In genomic region chr17:410674-411401, GRCh38 we compare ENCODE assay signal across 8 cellular contexts. TPM values are rescaled to one million over a fixed set of nuclear protein-coding genes. Genes with fewer than 3 reads are reported as not detected.
DNase-seq lines count a peak whose midpoint lies in the region; ATAC-seq, FAIRE-seq and TF ChIP-seq lines count a peak whose summit lies in the region.

No MANE protein-coding gene starts in this region.

- no peak overlapping the region; the same call in 1 of the 2 replicates for H2BK15ac ChIP-seq in H1 (ENCODE audit: low read length)

- H3K27me3 ChIP-seq in H1 (replicated peaks in 1 of 4; ENCODE audit: control insufficient read depth in 3 of 4, extremely low read depth in 1 of 4, insufficient read depth in 3 of 4, low read length in 3 of 4) (no peaks in the 10 kb centered on the region), muscle layer of colon (ENCODE audit: control insufficient read depth in 1 of 2, insufficient read depth in 2 of 2, low read length in 2 of 2) (no peaks in the 10 kb centered on the region), uterus (no peaks in the 10 kb centered on the region)

- no peak overlapping the region for H3K23ac ChIP-seq in H1 (ENCODE audit: insufficient read length)

- H3K9me3 ChIP-seq in H1 (ENCODE audit: insufficient read depth in 2 of 2, low read depth in 1 of 2, low read length in 1 of 2) (no peaks in the 10 kb centered on the region), muscle layer of colon (ENCODE audit: low read length) (no peaks in the 10 kb centered on the region), uterus (no peaks in the 10 kb centered on the region)

- H4K91ac ChIP-seq in H1 (replicated peaks; ENCODE audit: insufficient read length, low read length): no peak overlapping the region

- peak; percentile 51 to 52 for TF ChIP-seq RAD21 in H1 (IDR thresholded peaks at IDR 0.05 in 1 of 2, conservative IDR thresholded peaks at IDR 0.05 in 1 of 2; ENCODE audit: low read depth in 2 of 2, low read length in 2 of 2)

- no peak for FAIRE-seq in H1 (lab: Jason Lieb, UNC)

- H3K18ac ChIP-seq in H1 (ENCODE audit: extremely low read depth, low read length): peak overlapping the region; percentile 62

- peak overlapping the region; percentile 42 to 98 (median 95) for H3K27ac Mint-ChIP-seq in IgD-negative memory B cell

- POLR2A ChIA-PET in H1 (lab: Charles Lee; ENCODE audit: partially characterized antibody): interaction anchor here (0.6 to 1.5 kb wide), 2 partner anchors 14 to 264 kb away, joined by 3 read pairs; no protein-coding TSS in a partner anchor

- H3K4me1 ChIP-seq in H1 (replicated peaks in 1 of 4; ENCODE audit: control insufficient read depth in 3 of 4, insufficient read depth in 4 of 4, low read length in 3 of 4) (peaks cover 0 to 8% (median 3%) of the 10 kb centered on the region in 4 experiments; a peak in 4 of 7 replicates), muscle layer of colon (ENCODE audit: insufficient read depth, low read length) (peaks cover 17% of the 10 kb centered on the region), uterus (peaks cover 0 to 13% of the 10 kb centered on the region in 2 donors)

- peak overlapping the region; percentile 56 for H3K4me3 ChIP-seq in GM12864 (ENCODE audit: low read depth, low read length)
- peak overlapping the region; percentile 50 to 76 (median 65) for H3K4me3 ChIP-seq in H1 (ENCODE audit: extremely low read depth in 1 of 4, insufficient read depth in 2 of 4, low read depth in 3 of 4, low read length in 4 of 4)
- peak overlapping the region; percentile 86 to 100 for H3K4me3 ChIP-seq in muscle layer of colon (ENCODE audit: low read depth in 1 of 2, low read length in 2 of 2)
- peak overlapping the region; percentile 56 to 69 for H3K4me3 ChIP-seq in uterus

- no peak overlapping the region for H2BK20ac ChIP-seq in H1 (ENCODE audit: low read length)

- H3K9ac ChIP-seq in H1 (replicated peaks in 1 of 4; ENCODE audit: extremely low read depth in 1 of 4, low read depth in 3 of 4, low read length in 3 of 4) (peak overlapping the region in 3 of 4 experiments; percentile 54 to 58 (median 56); a peak in 5 of 7 replicates), muscle layer of colon (ENCODE audit: low read length) (peak overlapping the region; percentile 67)

- DNase-seq in GM12864 (ENCODE audit: low read depth) (no peak), H1 (ENCODE audit: low read depth in 1 of 2, low spot score in 2 of 2) (peak in 1 of 2 experiments; percentile 52), uterus (peak; percentile 20 to 27), inferior parietal cortex (ENCODE audit: extremely low spot score) (no peak)
- DNase-seq in activated CD4-positive, alpha-beta T cell treated with anti-CD3 and anti-CD28 coated beads, Interleukin-2, amount 50 U/mL, for 1 hour: peak; percentile 73

- H4K20me1 ChIP-seq in H1 (replicated peaks in 1 of 2; ENCODE audit: control insufficient read depth in 1 of 2, insufficient read depth in 2 of 2, low read length in 2 of 2): no peaks in the 10 kb centered on the region

- WGBS in H1 (ENCODE audit: extremely low coverage in 1 of 2, insufficient coverage in 1 of 2, insufficient read length in 1 of 2, insufficient replicate concordance in 2 of 2, low coverage in 1 of 2, low lambda C conversion rate in 2 of 2, missing lambda C conversion rate in 1 of 2), 2 experiments: 41% methylated on average over 19 of the region's 20 CpGs; no CpG with 5 or more reads in 1 of the 2 experiments

- peaks cover 31 to 44% (median 33%) of the 10 kb centered on the region in 3 donors for H3K4me1 Mint-ChIP-seq in IgD-negative memory B cell

- ATAC-seq in GM18520 (IDR thresholded peaks at IDR 0.05; ENCODE audit: unreplicated experiment): no peak

- H3K4me2 ChIP-seq in H1 (ENCODE audit: insufficient read depth in 1 of 2, low read depth in 2 of 2, low read length in 2 of 2): peak overlapping the region; percentile 87 to 93

- H3K27me3 Mint-ChIP-seq in IgD-negative memory B cell: peaks cover 1% of the 10 kb centered on the region

- TF ChIP-seq EP300 in H1 (IDR thresholded peaks at IDR 0.05; ENCODE audit: borderline replicate concordance in 1 of 2, low read depth in 2 of 2, low read length in 2 of 2): no peak

- no peaks in the 10 kb centered on the region for H3K79me2 ChIP-seq in H1 (ENCODE audit: control insufficient read depth in 1 of 2, insufficient read depth in 2 of 2, low read length in 2 of 2)

- H3K36me3 Mint-ChIP-seq in IgD-negative memory B cell: no peaks in the 10 kb centered on the region

- H3K27ac ChIP-seq in H1 (ENCODE audit: low read depth, low read length) (peak overlapping the region; percentile 56; the same call in 1 of the 2 replicates), muscle layer of colon (ENCODE audit: low read depth, low read length) (peak overlapping the region; percentile 73), uterus (peak overlapping the region; percentile 62 to 77)

- peak in 1 of 2 experiments; percentile 45; a peak in 1 of 3 replicates for TF ChIP-seq POLR2A in H1 (IDR thresholded peaks at IDR 0.05; ENCODE audit: control extremely low read depth in 1 of 2, low read depth in 2 of 2, low read length in 2 of 2)
- TF ChIP-seq POLR2A in uterus (IDR thresholded peaks at IDR 0.05): no peak

- no peak overlapping the region for H3K4ac ChIP-seq in H1 (replicated peaks; ENCODE audit: insufficient read length, low read depth, low read length)

- H4K5ac ChIP-seq in H1 (ENCODE audit: insufficient read length, low read depth, low read length): peak overlapping the region; percentile 6

- H2BK120ac ChIP-seq in H1 (replicated peaks; ENCODE audit: low read depth, low read length): no peak overlapping the region

- peak overlapping the region; percentile 57; the same call in 1 of the 2 replicates for H2AFZ ChIP-seq in H1 (ENCODE audit: low read length)

- CTCF ChIA-PET in H1 (lab: Charles Lee; ENCODE audit: partially characterized antibody): interaction anchor here (0.6 to 3.2 kb wide), 21 partner anchors 12 to 300 kb away, joined by 3 to 73 read pairs (median 5); no protein-coding TSS in a partner anchor

- H3K79me1 ChIP-seq in H1 (ENCODE audit: low read depth, low read length): no peaks in the 10 kb centered on the region; the same call in 1 of the 2 replicates

- peaks cover 4% of the 10 kb centered on the region; the same call in 1 of the 2 replicates for H3K23me2 ChIP-seq in H1 (ENCODE audit: low read depth, low read length)

- H3K4me3 Mint-ChIP-seq in IgD-negative memory B cell: peak overlapping the region; percentile 87 to 92 (median 88)

- intact Hi-C loops in uterus (cut with DNase I; ENCODE audit: low total_unique reads): no loop called here

- H3K14ac ChIP-seq in H1 (ENCODE audit: insufficient read length): no peak overlapping the region

- H4K8ac ChIP-seq in H1 (ENCODE audit: extremely low read depth, insufficient read depth, low read length): 0 out of 2 replicates have a peak overlapping the region, but pooled peaks have one; percentile 22

- H3K36me3 ChIP-seq in H1 (ENCODE audit: control insufficient read depth in 2 of 4, insufficient read depth in 4 of 4, low read length in 3 of 4): 0 out of 8 replicates have a peak, but pooled peaks cover 0 to 3% (median 0%) of the 10 kb centered on the region in 4 experiments
- no peaks in the 10 kb centered on the region for H3K36me3 ChIP-seq in muscle layer of colon (ENCODE audit: insufficient read depth, low read length)
- H3K36me3 ChIP-seq in uterus: no peaks in the 10 kb centered on the region

- no peaks in the 10 kb centered on the region for H3K9me3 Mint-ChIP-seq in IgD-negative memory B cell

- H2BK5ac ChIP-seq in H1 (ENCODE audit: low read depth, low read length): peak overlapping the region; percentile 46; the same call in 1 of the 2 replicates

- H2AK5ac ChIP-seq in H1 (ENCODE audit: low read depth, low read length): no peak overlapping the region

- TF ChIP-seq CTCF in GM12864 (IDR thresholded peaks at IDR 0.05; ENCODE audit: low read depth, low read length, missing control alignments): no peak
- TF ChIP-seq CTCF in H1 (IDR thresholded peaks at IDR 0.05; ENCODE audit: control extremely low read depth in 1 of 3, insufficient read depth in 1 of 3, low read depth in 1 of 3, low read length in 3 of 3): peak in 1 of 3 experiments; percentile 32; a peak in 2 of 4 replicates
- no peak for TF ChIP-seq CTCF in uterus (IDR thresholded peaks at IDR 0.05)

- peak overlapping the region; percentile 5; the same call in 1 of the 2 replicates for H2BK12ac ChIP-seq in H1 (ENCODE audit: low read depth, low read length)

- peak overlapping the region; percentile 9 for H3K56ac ChIP-seq in H1 (replicated peaks; ENCODE audit: insufficient read length, low read depth, low read length)

TF ChIP-seq in H1, 55 proteins besides CTCF, POLR2A, EP300 and RAD21:
- TF ChIP-seq KDM4A (IDR thresholded peaks at IDR 0.05; ENCODE audit: low read depth, low read length, severe bottlenecking) (peak; percentile 53), JUND (IDR thresholded peaks at IDR 0.05; ENCODE audit: low read length) (no peak)

RNA-seq across cellular contexts. Expression of gene RFLNB, which starts 34.9 kb away (rescaled TPM):
- polyA plus RNA-seq in IgD-negative memory B cell: 2.1 TPM
- 56.5 and 58.4 TPM in 2 replicates for total RNA-seq in H1 (2021; fragmentation: NEBNext Ultra II Directional; extraction: Animal tissue kit (Norgen Biotek cat#: 25700))
- 9.4 and 11.6 TPM in 2 replicates for polyA plus RNA-seq in H1 (2011; rRNA removed)
- polyA plus RNA-seq in H1 (2011; cell fraction: cytosol; rRNA removed): 10.8 TPM
- 9.3 TPM for polyA plus RNA-seq in H1 (2011; cell fraction: nucleus; rRNA removed)
- 22.5 to 28.3 TPM (median 25.2 TPM) in 4 replicates for polyA plus RNA-seq in H1 (2012, experiment 1 of 2)
- 23.8 TPM for polyA plus RNA-seq in H1 (2012, experiment 2 of 2)
- polyA plus RNA-seq in H1 (2013, experiment 1 of 2): 42.9 TPM
- polyA plus RNA-seq in H1 (2013, experiment 2 of 2): 45.8 TPM
- 8.4 and 9.3 TPM in 2 replicates for polyA minus RNA-seq in H1 (2011; rRNA and poly(A)+ RNA removed)
- polyA minus RNA-seq in H1 (2011; cell fraction: cytosol; rRNA and poly(A)+ RNA removed): 13.5 TPM
- polyA minus RNA-seq in H1 (2011; cell fraction: nucleus; rRNA and poly(A)+ RNA removed): 6.2 TPM
- 10 to 100 TPM in 3 of 4 donors, 1 to 10 TPM in 1; 3.3 to 38.0 (median 18.4) TPM for total RNA-seq in uterus

RNA-seq across cellular contexts. Expression of gene RPH3AL, which starts 58.2 kb away (rescaled TPM):
- polyA plus RNA-seq in IgD-negative memory B cell (13.8 TPM), H1 (2011; rRNA removed) (5.8 and 10.7 TPM in 2 replicates)
- 5.6 and 6.1 TPM in 2 replicates for total RNA-seq in H1 (2021; fragmentation: NEBNext Ultra II Directional; extraction: Animal tissue kit (Norgen Biotek cat#: 25700))
- polyA plus RNA-seq in H1 (2011; cell fraction: cytosol; rRNA removed): 6.1 TPM
- polyA plus RNA-seq in H1 (2011; cell fraction: nucleus; rRNA removed): 8.3 TPM
- 4.1 to 6.5 TPM (median 4.9 TPM) in 4 replicates for polyA plus RNA-seq in H1 (2012, experiment 1 of 2)
- 6.6 TPM for polyA plus RNA-seq in H1 (2012, experiment 2 of 2)
- polyA plus RNA-seq in H1 (2013, experiment 1 of 2): 3.9 TPM
- 4.0 TPM for polyA plus RNA-seq in H1 (2013, experiment 2 of 2)
- 2.3 and 2.7 TPM in 2 replicates for polyA minus RNA-seq in H1 (2011; rRNA and poly(A)+ RNA removed)
- 4.3 TPM for polyA minus RNA-seq in H1 (2011; cell fraction: cytosol; rRNA and poly(A)+ RNA removed)
- 9.9 TPM for polyA minus RNA-seq in H1 (2011; cell fraction: nucleus; rRNA and poly(A)+ RNA removed)
- 10 to 100 TPM in 3 of 4 donors, 1 to 10 TPM in 1; 9.9 to 44.7 (median 21.5) TPM for total RNA-seq in uterus

Comparison
In these comparisons a context has a peak if more than half of its experiments do, and no peak if none do; other contexts are left out.
1. DNase-seq: peak in activated CD4-positive, alpha-beta T cell treated with anti-CD3 and anti-CD28 coated beads, Interleukin-2, amount 50 U/mL, for 1 hour (single experiment) and uterus (2 of 2); none in GM12864 (single experiment) and inferior parietal cortex (single experiment).
2. Peak in every context shown above with its lines, with median percentiles within 50 percentile points of each other: H3K4me3 ChIP-seq and H3K27ac ChIP-seq.